ENCODE assay signal across 9 cellular contexts in the genomic region with DNA sequence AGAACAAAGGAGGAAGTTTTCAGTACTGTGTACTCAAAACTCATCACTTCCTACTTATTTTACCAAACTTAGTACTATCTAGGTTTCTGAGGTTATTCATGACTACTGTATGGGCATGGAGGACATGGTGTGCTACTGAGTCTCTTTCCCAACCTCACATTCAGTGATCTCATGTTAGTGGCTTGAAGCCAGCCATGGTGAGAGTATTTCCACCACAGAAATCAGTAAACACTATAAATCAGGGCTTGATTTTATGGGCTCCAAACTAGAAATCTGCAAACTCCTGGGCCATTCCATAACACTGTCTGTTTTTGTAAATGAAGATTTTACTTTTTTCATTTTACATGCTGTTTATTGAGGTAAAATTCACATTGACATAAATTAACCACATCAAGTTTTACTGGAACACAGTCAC. TPM values are rescaled to one million over a fixed set of nuclear protein-coding genes. Genes with fewer than 3 reads are reported as not detected.
DNase-seq lines count a peak whose midpoint lies in the region; ATAC-seq lines count a peak whose summit lies in the region.
"Had no signal": no experiment of that assay in that cellular context is flagged by ENCODE, and none has a peak within 500 bp of the region (broad histone marks: within the 10 kb centered on the region; RNA-seq: fewer than 3 reads in every experiment).

No MANE protein-coding gene starts in this region.

- DNase-seq in AG20443 (ENCODE audit: low spot score) = peak; percentile 86
- DNase-seq in NOMO-1 (lab: John Stamatoyannopoulos, UW; ENCODE audit: unreplicated experiment in 2 of 2) = peak; percentile 16 to 76
- DNase-seq in dermis microvascular lymphatic vessel endothelial cell (ENCODE audit: low read depth in 2 of 2) = peak; percentile 53 to 57
- DNase-seq in naive B cell = no peak
- no peak for DNase-seq in HT-29 (ENCODE audit: low spot score)
- DNase-seq in NCI-H510A treated with DMSO at 0.1 percent for 48 hours (lab: John Stamatoyannopoulos, UW) = no peak
- no peak for DNase-seq in NCI-H1105 treated with DMSO at 0.1 percent for 48 hours (lab: John Stamatoyannopoulos, UW)
- no peak for DNase-seq in NCI-H748 (lab: John Stamatoyannopoulos, UW; ENCODE audit: unreplicated experiment)
- DNase-seq: NCI-H526 treated with DMSO at 0.1 percent for 48 hours had no signal

- peak overlapping the region in 4 of 8 donors; percentile 1 to 58 (median 32) for H3K4me3 Mint-ChIP-seq in naive B cell

- H3K36me3 Mint-ChIP-seq in naive B cell = no peaks in the 10 kb centered on the region

- H3K4me1 Mint-ChIP-seq in naive B cell = peaks cover 54 to 79% (median 66%) of the 10 kb centered on the region in 3 donors

- H3K27me3 Mint-ChIP-seq in naive B cell = no peaks in the 10 kb centered on the region

- H3K27ac Mint-ChIP-seq in naive B cell = peak overlapping the region; percentile 1 to 94 (median 54)

- no peaks in the 10 kb centered on the region for H3K9me3 Mint-ChIP-seq in naive B cell

- ATAC-seq in naive B cell (ENCODE audit: low read depth in 2 of 2) = peak; percentile 43 to 48

RNA-seq across cellular contexts. Expression of gene MED26, which starts 19.7 kb away (rescaled TPM):
- 2.4 and 4.9 TPM in 2 replicates for total RNA-seq in dermis microvascular lymphatic vessel endothelial cell
- polyA plus RNA-seq in naive B cell (ENCODE audit: low read depth in 6 of 6) = 10 to 100 TPM in 1 of 6 donors, 1 to 10 TPM in 5; 2.0 to 10.9 (median 5.4) TPM
- 9.6 and 12.5 TPM in 2 replicates for total RNA-seq in HT-29 (2014; rRNA removed; shearing (Covaris generic))

RNA-seq across cellular contexts. Expression of gene SLC35E1, which starts 36.1 kb away (rescaled TPM):
- 15.7 and 29.5 TPM in 2 replicates for total RNA-seq in dermis microvascular lymphatic vessel endothelial cell
- 10 to 100 TPM; 15.4 to 26.2 (median 19.4) TPM for polyA plus RNA-seq in naive B cell (ENCODE audit: low read depth in 6 of 6)
- 16.8 and 23.4 TPM in 2 replicates for total RNA-seq in HT-29 (2014; rRNA removed; shearing (Covaris generic))

RNA-seq across cellular contexts. Expression of gene SMIM7, which starts 51.6 kb away (rescaled TPM):
- 33.4 and 52.1 TPM in 2 replicates for total RNA-seq in dermis microvascular lymphatic vessel endothelial cell
- polyA plus RNA-seq in naive B cell (ENCODE audit: low read depth in 6 of 6) = 10 to 100 TPM; 41.0 to 84.2 (median 69.1) TPM
- total RNA-seq in HT-29 (2014; rRNA removed; shearing (Covaris generic)) = 32.7 and 33.9 TPM in 2 replicates

RNA-seq across cellular contexts. Expression of gene TMEM38A, which starts 52.6 kb away (rescaled TPM):
- 0.90 and 2.1 TPM in 2 replicates for total RNA-seq in dermis microvascular lymphatic vessel endothelial cell
- 10 to 100 TPM; 13.7 to 18.6 (median 16.6) TPM for polyA plus RNA-seq in naive B cell (ENCODE audit: low read depth in 6 of 6)
- total RNA-seq in HT-29 (2014; rRNA removed; shearing (Covaris generic)) = 10.1 and 14.2 TPM in 2 replicates

Comparison
In these comparisons a context has a peak if more than half of its experiments do, and no peak if none do; other contexts are left out.
1. DNase-seq: peak in AG20443 (single experiment), NOMO-1 (2 of 2) and dermis microvascular lymphatic vessel endothelial cell (2 of 2); none in naive B cell (single experiment), HT-29 (single experiment), NCI-H510A treated with DMSO at 0.1 percent for 48 hours (single experiment), NCI-H1105 treated with DMSO at 0.1 percent for 48 hours (single experiment) and NCI-H748 (single experiment).